In the genomic region with DNA sequence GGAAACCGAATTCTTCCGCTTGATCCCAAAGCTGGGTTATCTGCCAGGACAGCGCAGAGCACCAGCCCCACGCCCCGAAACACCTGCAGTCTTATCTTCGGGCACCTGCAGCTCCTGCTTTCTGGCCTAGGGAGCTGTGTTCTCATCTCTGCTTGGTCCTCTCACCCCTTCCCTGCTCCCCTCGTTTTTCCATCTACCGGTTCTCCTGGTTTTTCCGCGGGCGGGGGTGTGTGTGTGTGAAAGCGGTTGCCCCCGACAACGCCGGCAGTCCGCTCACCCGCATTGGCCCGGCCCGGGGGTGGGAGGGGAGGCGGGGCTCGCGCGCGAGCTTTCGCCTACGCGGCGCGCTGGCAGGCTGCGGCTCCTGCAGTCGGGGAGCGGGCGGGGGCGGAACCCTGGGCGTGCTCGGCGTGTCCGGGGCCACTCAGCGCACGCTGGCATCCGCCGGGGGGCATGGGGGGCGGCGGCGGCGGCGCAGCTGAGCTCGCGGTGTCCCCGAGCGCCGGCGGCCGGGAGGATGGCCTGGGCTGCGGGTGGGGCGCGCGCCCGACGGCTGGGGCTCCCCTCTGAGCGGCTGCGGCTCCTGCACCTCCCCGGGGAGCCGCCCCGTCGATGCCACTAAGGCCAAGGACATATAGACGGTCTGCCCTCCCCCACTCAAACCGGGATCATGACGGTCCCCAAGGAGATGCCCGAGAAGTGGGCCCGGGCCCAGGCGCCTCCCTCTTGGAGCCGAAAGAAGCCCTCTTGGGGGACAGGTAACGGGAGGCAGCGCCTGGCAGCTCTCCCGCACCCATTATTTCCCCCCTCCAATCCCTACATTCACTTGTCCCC, we compare ENCODE assay signal across 8 cellular contexts. TPM values are rescaled to one million over a fixed set of nuclear protein-coding genes. Genes with fewer than 3 reads are reported as not detected.
DNase-seq lines count a peak whose midpoint lies in the region; ATAC-seq lines count a peak whose summit lies in the region.

No MANE protein-coding gene starts in this region.

- H3K4me3 ChIP-seq in effector memory CD4-positive, alpha-beta T cell (ENCODE audit: insufficient read depth, low read depth, low read length, poor library complexity, severe bottlenecking): peak overlapping the region; percentile 75

- DNase-seq in Ammon's horn (ENCODE audit: low spot score) (peak; percentile 89), NCI-H345 treated with DMSO at 0.1 percent for 48 hours (lab: John Stamatoyannopoulos, UW; ENCODE audit: unreplicated experiment) (peak; percentile 80), mesenteric fat pad (ENCODE audit: low spot score) (peak; percentile 96)
- DNase-seq in activated CD8-positive, alpha-beta memory T cell treated with anti-CD3 and anti-CD28 coated beads, Interleukin-2, amount 10 ng/mL, durations not matched to agents 7 days and 5 days: peak; percentile 92
- DNase-seq in effector memory CD4-positive, alpha-beta T cell: peak; percentile 77 to 85 (median 85)
- peak; percentile 76 for DNase-seq in stimulated activated CD8-positive, alpha-beta memory T cell treated with anti-CD3 and anti-CD28 coated beads, Interleukin-12 subunit alpha, Interleukin-12 subunit beta, amount 100 ng/mL, for 1 hour (ENCODE audit: low read depth)

- CTCF ChIA-PET in activated CD8-positive, alpha-beta memory T cell treated with anti-CD3 and anti-CD28 coated beads, Interleukin-2, amount 10 ng/mL, durations not matched to agents 7 days and 5 days (lab: Charles Lee): interaction anchor here (0.7 to 15.3 kb wide), 7 partner anchors 8 to 171 kb away, joined by 3 to 292 read pairs (median 4); no protein-coding TSS in a partner anchor

- peaks cover 57% of the 10 kb centered on the region for H3K4me1 Mint-ChIP-seq in activated CD8-positive, alpha-beta memory T cell treated with anti-CD3 and anti-CD28 coated beads, Interleukin-2, amount 10 ng/mL, durations not matched to agents 7 days and 5 days

- H3K27me3 ChIP-seq in effector memory CD4-positive, alpha-beta T cell (replicated peaks; ENCODE audit: control insufficient read depth, insufficient read depth, low read length, poor library complexity, severe bottlenecking): no peaks in the 10 kb centered on the region

- H3K4me3 Mint-ChIP-seq in activated CD8-positive, alpha-beta memory T cell treated with anti-CD3 and anti-CD28 coated beads, Interleukin-2, amount 10 ng/mL, durations not matched to agents 7 days and 5 days: peak overlapping the region; percentile 77

- ATAC-seq in GM21381 (IDR thresholded peaks at IDR 0.05; ENCODE audit: unreplicated experiment): peak; percentile 35
- peak; percentile 79 for ATAC-seq in activated CD8-positive, alpha-beta memory T cell treated with anti-CD3 and anti-CD28 coated beads, Interleukin-2, amount 10 ng/mL, durations not matched to agents 7 days and 5 days
- ATAC-seq in GM18873 (IDR thresholded peaks at IDR 0.05; ENCODE audit: low FRiP score, unreplicated experiment): no peak

- no peaks in the 10 kb centered on the region for H3K9me3 Mint-ChIP-seq in activated CD8-positive, alpha-beta memory T cell treated with anti-CD3 and anti-CD28 coated beads, Interleukin-2, amount 10 ng/mL, durations not matched to agents 7 days and 5 days (ENCODE audit: low read depth)

- peaks cover 27% of the 10 kb centered on the region for H3K36me3 Mint-ChIP-seq in activated CD8-positive, alpha-beta memory T cell treated with anti-CD3 and anti-CD28 coated beads, Interleukin-2, amount 10 ng/mL, durations not matched to agents 7 days and 5 days

- H3K4me1 ChIP-seq in effector memory CD4-positive, alpha-beta T cell (ENCODE audit: control insufficient read depth, insufficient read depth, low read length, poor library complexity, severe bottlenecking): peaks cover 58% of the 10 kb centered on the region

- peaks cover 26% of the 10 kb centered on the region for H3K36me3 ChIP-seq in effector memory CD4-positive, alpha-beta T cell (ENCODE audit: control insufficient read depth, insufficient read depth, low read length)

- H3K9me3 ChIP-seq in effector memory CD4-positive, alpha-beta T cell (ENCODE audit: control insufficient read depth, low read length): no peaks in the 10 kb centered on the region

- peak overlapping the region; percentile 72 for H3K27ac Mint-ChIP-seq in activated CD8-positive, alpha-beta memory T cell treated with anti-CD3 and anti-CD28 coated beads, Interleukin-2, amount 10 ng/mL, durations not matched to agents 7 days and 5 days

- no peaks in the 10 kb centered on the region for H3K27me3 Mint-ChIP-seq in activated CD8-positive, alpha-beta memory T cell treated with anti-CD3 and anti-CD28 coated beads, Interleukin-2, amount 10 ng/mL, durations not matched to agents 7 days and 5 days

- H3K27ac ChIP-seq in effector memory CD4-positive, alpha-beta T cell (ENCODE audit: insufficient read depth, low read length, poor library complexity, severe bottlenecking): peak overlapping the region; percentile 87

RNA-seq across cellular contexts. Expression of a gene that starts 3.2 kb away (rescaled TPM):
- 10 to 100 TPM; 46.3 to 67.3 TPM for total RNA-seq in activated CD8-positive, alpha-beta memory T cell treated with anti-CD3 and anti-CD28 coated beads, Interleukin-2, amount 10 ng/mL, durations not matched to agents 7 days and 5 days
- 38.7 TPM for total RNA-seq in mesenteric fat pad

RNA-seq across cellular contexts. Expression of a gene that starts 7.6 kb away (rescaled TPM):
- not detected for total RNA-seq in activated CD8-positive, alpha-beta memory T cell treated with anti-CD3 and anti-CD28 coated beads, Interleukin-2, amount 10 ng/mL, durations not matched to agents 7 days and 5 days
- not detected for total RNA-seq in mesenteric fat pad

RNA-seq across cellular contexts. Expression of a gene that starts 56.1 kb away (rescaled TPM):
- total RNA-seq in activated CD8-positive, alpha-beta memory T cell treated with anti-CD3 and anti-CD28 coated beads, Interleukin-2, amount 10 ng/mL, durations not matched to agents 7 days and 5 days: 100 to 1,000 TPM; 104 to 123 TPM
- 81.6 TPM for total RNA-seq in mesenteric fat pad
